In genomic region chrX:19566359-19567141, GRCh38 we compare ENCODE assay signal across 8 cellular contexts. TPM values are rescaled to one million over a fixed set of nuclear protein-coding genes. Genes with fewer than 3 reads are reported as not detected.
DNase-seq lines count a peak whose midpoint lies in the region; ATAC-seq and TF ChIP-seq lines count a peak whose summit lies in the region.

No MANE protein-coding gene starts in this region.

- TF ChIP-seq CTCF in fibroblast of villous mesenchyme (IDR thresholded peaks at IDR 0.05; ENCODE audit: insufficient read depth, low read depth, low read length): no peak

- DNase-seq in NCI-H2029 treated with DMSO at 0.1 percent for 48 hours (lab: John Stamatoyannopoulos, UW) (peak; percentile 10), NCI-H2029 (lab: John Stamatoyannopoulos, UW) (no peak), fibroblast of villous mesenchyme (ENCODE audit: low read depth) (peak; percentile 64), GM19238 (ENCODE audit: insufficient read length, low spot score) (no peak), foreskin melanocyte (no peak)

- ATAC-seq in HG03039 (IDR thresholded peaks at IDR 0.05; ENCODE audit: unreplicated experiment) (peak; percentile 64), SK-N-SH treated with all-trans-retinoic acid at 6 μM for 48 hours (peak; percentile 59), esophagus mucosa (no peak)

- H3K4me3 ChIP-seq in fibroblast of villous mesenchyme (ENCODE audit: low read depth, low read length): no peak overlapping the region

TF ChIP-seq in SK-N-SH treated with all-trans-retinoic acid at 6 μM for 48 hours, 23 proteins besides CTCF, POLR2A, EP300 and RAD21:
- no peak for TF ChIP-seq PPARA (CRISPR knock-in tag; IDR thresholded peaks at IDR 0.05; ENCODE audit: borderline replicate concordance)
- no peak for TF ChIP-seq ZNF565 (CRISPR knock-in tag; conservative IDR thresholded peaks at IDR 0.05; ENCODE audit: low read depth)
- TF ChIP-seq OSR1 (CRISPR knock-in tag; IDR thresholded peaks at IDR 0.05): no peak
- TF ChIP-seq TSHZ2 (CRISPR knock-in tag; IDR thresholded peaks at IDR 0.05): no peak
- no peak for TF ChIP-seq ARNTL (CRISPR knock-in tag; IDR thresholded peaks at IDR 0.05; ENCODE audit: borderline replicate concordance, low read depth)
- no peak for TF ChIP-seq RARB (CRISPR knock-in tag; IDR thresholded peaks at IDR 0.05)
- no peak for TF ChIP-seq CSDC2 (CRISPR knock-in tag; IDR thresholded peaks at IDR 0.05)
- no peak for TF ChIP-seq POU6F1 (CRISPR knock-in tag; IDR thresholded peaks at IDR 0.05; ENCODE audit: borderline replicate concordance, low read depth)
- TF ChIP-seq PATZ1 (CRISPR knock-in tag; IDR thresholded peaks at IDR 0.05; ENCODE audit: borderline replicate concordance): no peak
- TF ChIP-seq TCF4 (CRISPR knock-in tag; IDR thresholded peaks at IDR 0.05; ENCODE audit: borderline replicate concordance): no peak
- no peak for TF ChIP-seq ZFP3 (CRISPR knock-in tag; IDR thresholded peaks at IDR 0.05)
- no peak for TF ChIP-seq ISL1 (CRISPR knock-in tag; IDR thresholded peaks at IDR 0.05)
- no peak for TF ChIP-seq ESRRG (CRISPR knock-in tag; IDR thresholded peaks at IDR 0.05)
- no peak for TF ChIP-seq ZNF70 (CRISPR knock-in tag; IDR thresholded peaks at IDR 0.05)
- no peak for TF ChIP-seq GLIS3 (CRISPR knock-in tag; IDR thresholded peaks at IDR 0.05)
- no peak for TF ChIP-seq ZNF8 (CRISPR knock-in tag; IDR thresholded peaks at IDR 0.05)
- no peak for TF ChIP-seq CREB5 (CRISPR knock-in tag; IDR thresholded peaks at IDR 0.05; ENCODE audit: low read depth)
TF ChIP-seq in SK-N-SH treated with all-trans-retinoic acid at 6 μM for 48 hours: peak in this region for 0.

RNA-seq across cellular contexts. Expression of gene MAP3K15, which starts 51.2 kb away (rescaled TPM):
- total RNA-seq in fibroblast of villous mesenchyme (under 0.01 TPM in 1 of 2 replicates, not detected in the other), esophagus mucosa (not detected)

Comparison
In these comparisons a context has a peak if more than half of its experiments do, and no peak if none do; other contexts are left out.
1. DNase-seq: peak in NCI-H2029 treated with DMSO at 0.1 percent for 48 hours (single experiment) and fibroblast of villous mesenchyme (single experiment); none in NCI-H2029 (single experiment), GM19238 (single experiment) and foreskin melanocyte (single experiment).